ENCODE assay signal across 8 cellular contexts in the genomic region with DNA sequence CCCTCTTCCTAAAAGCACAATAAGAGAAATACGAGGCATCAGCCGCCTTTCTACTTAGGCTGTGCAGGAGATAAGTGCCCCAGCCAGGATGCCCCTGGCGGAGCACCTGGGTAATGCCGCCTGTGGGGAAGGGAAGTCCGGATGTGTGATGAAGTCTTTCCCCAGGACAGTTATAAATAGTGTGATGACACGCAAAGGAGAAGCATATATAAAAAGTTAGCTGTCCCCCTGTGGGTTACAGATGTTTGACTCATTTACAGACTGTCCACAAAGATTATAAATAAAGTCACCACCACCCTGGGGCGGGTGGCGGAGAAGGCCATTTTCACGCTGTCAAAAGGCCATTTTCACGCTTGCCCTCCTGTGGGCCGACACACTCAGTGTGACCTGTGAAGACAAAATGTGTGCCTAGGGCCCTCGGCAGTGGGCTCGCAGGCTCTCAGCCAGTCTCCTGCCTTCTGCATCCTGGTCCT. TPM values are rescaled to one million over a fixed set of nuclear protein-coding genes. Genes with fewer than 3 reads are reported as not detected.
DNase-seq lines count a peak whose midpoint lies in the region; ATAC-seq, FAIRE-seq and TF ChIP-seq lines count a peak whose summit lies in the region.

No MANE protein-coding gene starts in this region.

- no peak overlapping the region for H3K4me3 ChIP-seq in endothelial cell of umbilical vein (replicated peaks in 1 of 3; ENCODE audit: insufficient read depth in 1 of 3, low read depth in 1 of 3, low read length in 3 of 3)
- H3K4me3 ChIP-seq in retinal pigment epithelial cell (ENCODE audit: low read length): no peak overlapping the region

- no peaks in the 10 kb centered on the region for H3K9me1 ChIP-seq in endothelial cell of umbilical vein (replicated peaks; ENCODE audit: control insufficient read depth, extremely low read depth, insufficient read depth, low read length)

- peaks cover 9% of the 10 kb centered on the region for H3K4me1 ChIP-seq in endothelial cell of umbilical vein (ENCODE audit: control insufficient read depth, extremely low read depth, insufficient read depth, low read length)

- CTCF ChIA-PET in endothelial cell of umbilical vein (lab: Charles Lee): interaction anchor here (1.2 to 1.6 kb wide), 2 partner anchors 15 kb away, joined by 3 to 7 read pairs; no protein-coding TSS in a partner anchor

- no peak for TF ChIP-seq POLR2A in endothelial cell of umbilical vein (IDR thresholded peaks at IDR 0.05; ENCODE audit: low read depth, low read length)

- peak; percentile 79 for DNase-seq in 8988T
- peak; percentile 45 for DNase-seq in HTR-8/SVneo (ENCODE audit: insufficient read length, low spot score)
- peak; percentile 89 for DNase-seq in SKM-1 (lab: John Stamatoyannopoulos, UW; ENCODE audit: unreplicated experiment)
- no peak for DNase-seq in endothelial cell of umbilical vein (ENCODE audit: low read depth, low spot score)
- DNase-seq in retinal pigment epithelial cell (ENCODE audit: low read depth): no peak
- no peak for DNase-seq in C1 segment of cervical spinal cord (lab: John Stamatoyannopoulos, UW)

- H3K79me2 ChIP-seq in endothelial cell of umbilical vein (ENCODE audit: control insufficient read depth, insufficient read depth, low read length): no peaks in the 10 kb centered on the region

- ATAC-seq in HG03159 (IDR thresholded peaks at IDR 0.05; ENCODE audit: unreplicated experiment): no peak

- peaks cover 15 to 25% of the 10 kb centered on the region in 2 experiments for H3K27me3 ChIP-seq in endothelial cell of umbilical vein (ENCODE audit: control insufficient read depth in 2 of 2, insufficient read depth in 2 of 2, low read length in 2 of 2)

- H4K20me1 ChIP-seq in endothelial cell of umbilical vein (replicated peaks; ENCODE audit: control insufficient read depth, extremely low read depth, insufficient read depth, low read length): no peaks in the 10 kb centered on the region

- dilution Hi-C loops in endothelial cell of umbilical vein (cut with MboI; ENCODE audit: extremely low pct_ligation_motif_present, low sequenced_read_pairs): no loop called here

- no peak for FAIRE-seq in HTR-8/SVneo (lab: Jason Lieb, UNC)
- FAIRE-seq in endothelial cell of umbilical vein (lab: Jason Lieb, UNC): no peak

- no peaks in the 10 kb centered on the region for H3K36me3 ChIP-seq in endothelial cell of umbilical vein (ENCODE audit: control insufficient read depth in 2 of 2, extremely low read depth in 1 of 2, insufficient read depth in 2 of 2, low read length in 2 of 2)

- no peak overlapping the region for H2AFZ ChIP-seq in endothelial cell of umbilical vein (ENCODE audit: low read depth, low read length)

- TF ChIP-seq CTCF in GM12873 (IDR thresholded peaks at IDR 0.05; ENCODE audit: insufficient read depth, low read depth, low read length, missing control alignments) (peak; percentile 90), endothelial cell of umbilical vein (IDR thresholded peaks at IDR 0.05; ENCODE audit: extremely low read depth in 1 of 2, insufficient read depth in 1 of 2, low read depth in 1 of 2, low read length in 2 of 2) (peak; percentile 24 to 34), retinal pigment epithelial cell (conservative IDR thresholded peaks at IDR 0.05; ENCODE audit: low read depth, low read length) (peak; percentile 51)

- no TSS peak for BruUV-seq in endothelial cell of umbilical vein (replicated peaks; lab: Mats Ljungman, UMichigan)

- intact Hi-C loops in endothelial cell of umbilical vein (cut with micrococcal nuclease): no loop called here

- H3K9me3 ChIP-seq in endothelial cell of umbilical vein (replicated peaks; ENCODE audit: control insufficient read depth, insufficient read depth, low read length): no peaks in the 10 kb centered on the region

- H3K4me2 ChIP-seq in endothelial cell of umbilical vein (ENCODE audit: insufficient read depth, low read length): no peak overlapping the region

- no peak overlapping the region for H3K27ac ChIP-seq in endothelial cell of umbilical vein (ENCODE audit: insufficient read depth, low read depth, low read length)

- no peak overlapping the region for H3K9ac ChIP-seq in endothelial cell of umbilical vein (replicated peaks; ENCODE audit: extremely low read depth, insufficient read depth, low read length)

- POLR2A ChIA-PET in endothelial cell of umbilical vein (lab: Charles Lee): no interaction called here

TF ChIP-seq in endothelial cell of umbilical vein, 7 proteins besides CTCF, POLR2A, EP300 and RAD21:
- TF ChIP-seq FOS (IDR thresholded peaks at IDR 0.05; ENCODE audit: borderline replicate concordance, insufficient read depth, low read length) (no peak), EZH2 (IDR thresholded peaks at IDR 0.05; ENCODE audit: borderline replicate concordance, low read depth, low read length, severe bottlenecking) (no peak), MYC (IDR thresholded peaks at IDR 0.05; ENCODE audit: low read depth, low read length) (no peak), JUN (IDR thresholded peaks at IDR 0.05; ENCODE audit: borderline replicate concordance, insufficient read depth, insufficient read length, low read depth) (no peak)
TF ChIP-seq in endothelial cell of umbilical vein: peak in this region for 0.

RNA-seq across cellular contexts. Expression of a gene that starts 6.3 kb away (rescaled TPM):
- total RNA-seq in endothelial cell of umbilical vein: 0.85 and 1.1 TPM in 2 replicates
- 0.41 and 0.91 TPM in 2 replicates for polyA plus RNA-seq in endothelial cell of umbilical vein
- polyA plus RNA-seq in endothelial cell of umbilical vein (2011; cell fraction: cytosol; rRNA removed): 0.36 and 0.42 TPM in 2 replicates
- polyA plus RNA-seq in endothelial cell of umbilical vein (2011; cell fraction: nucleus; rRNA removed): 0.91 and 1.1 TPM in 2 replicates
- polyA plus RNA-seq in endothelial cell of umbilical vein (2012): 1.2 and 3.5 TPM in 2 replicates
- polyA minus RNA-seq in endothelial cell of umbilical vein: 1.1 and 2.2 TPM in 2 replicates
- polyA minus RNA-seq in endothelial cell of umbilical vein (2011; cell fraction: cytosol; rRNA and poly(A)+ RNA removed): not detected
- 0.63 and 0.82 TPM in 2 replicates for polyA minus RNA-seq in endothelial cell of umbilical vein (2011; cell fraction: nucleus; rRNA and poly(A)+ RNA removed)

Comparison
In these comparisons a context has a peak if more than half of its experiments do, and no peak if none do; other contexts are left out.
1. DNase-seq: peak in 8988T (single experiment), HTR-8/SVneo (single experiment) and SKM-1 (single experiment); none in endothelial cell of umbilical vein (single experiment), retinal pigment epithelial cell (single experiment) and C1 segment of cervical spinal cord (0 of 14).
2. CTCF ChIP-seq: peak in every context shown above with its lines; median percentile 90 in GM12873; 51 in retinal pigment epithelial cell; 29 in endothelial cell of umbilical vein.